In the genomic region with DNA sequence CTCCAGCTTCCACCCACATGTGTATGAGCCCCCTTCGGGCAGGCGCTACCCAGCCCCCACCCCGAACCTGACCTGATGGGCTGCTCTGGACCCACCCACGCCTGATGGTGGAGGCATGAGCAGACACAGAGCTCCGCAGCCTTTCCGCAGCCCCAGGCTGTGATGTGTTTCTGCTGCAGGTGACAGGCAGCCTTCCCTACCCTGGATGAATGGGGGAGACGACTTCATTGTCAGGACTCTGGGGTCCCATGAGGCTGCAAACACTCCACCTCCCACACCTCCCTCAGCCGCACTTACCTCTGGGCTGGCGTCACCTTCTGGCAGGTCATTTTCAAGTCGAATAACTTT, we compare ENCODE assay signal across 16 cellular contexts.
"Had no signal": no experiment of that assay in that cellular context is flagged by ENCODE, and none has a peak within 500 bp of the region (broad histone marks: within the 10 kb centered on the region; RNA-seq: fewer than 3 reads in every experiment).

No MANE protein-coding gene starts in this region.

- DNase-seq: activated B cell treated with CpG ODN at 0.5 μM for 24 hours; activated CD4-positive, alpha-beta T cell treated with anti-CD3 and anti-CD28 coated beads for 48 hours; activated CD8-positive, alpha-beta T cell treated with anti-CD3 and anti-CD28 coated beads for 36 hours; activated gamma-delta T cell; activated T-cell treated with anti-CD3 and anti-CD28 coated beads, Interleukin-2, amount 50 U/mL, for 4 hours; amniotic stem cell; cortex of kidney; effector CD4-positive, alpha-beta T cell; left colon; mucosa of descending colon; naive thymus-derived CD4-positive, alpha-beta T cell; T-helper 2 cell had no signal

- H3K27me3 ChIP-seq: gastroesophageal sphincter had no signal

- H3K27me3 Mint-ChIP-seq: activated CD8-positive, alpha-beta T cell treated with anti-CD3 and anti-CD28 coated beads for 36 hours had no signal

- H3K27ac Mint-ChIP-seq: activated B cell treated with CpG ODN at 0.5 μM for 24 hours; activated CD8-positive, alpha-beta T cell treated with anti-CD3 and anti-CD28 coated beads for 36 hours; activated naive CD4-positive, alpha-beta T cell treated with anti-CD3 and anti-CD28 coated beads, Interleukin-2, amount 50 U/mL, for 72 hours; stimulated activated effector memory CD8-positive, alpha-beta T cell treated with anti-CD3 and anti-CD28 coated beads, Interleukin-12 subunit alpha, Interleukin-12 subunit beta, amount 100 ng/mL, for 72 hours had no signal

- H3K36me3 Mint-ChIP-seq: stimulated activated effector memory CD8-positive, alpha-beta T cell treated with anti-CD3 and anti-CD28 coated beads, Interleukin-12 subunit alpha, Interleukin-12 subunit beta, amount 100 ng/mL, for 72 hours had no signal

- H3K9me3 Mint-ChIP-seq: activated CD8-positive, alpha-beta T cell treated with anti-CD3 and anti-CD28 coated beads for 36 hours had no signal

- H3K36me3 ChIP-seq: gastroesophageal sphincter, thoracic aorta had no signal

- H3K9me3 ChIP-seq: mucosa of descending colon had no signal

- ATAC-seq: activated CD8-positive, alpha-beta T cell treated with anti-CD3 and anti-CD28 coated beads for 36 hours; activated naive CD4-positive, alpha-beta T cell treated with anti-CD3 and anti-CD28 coated beads, Interleukin-2, amount 50 U/mL, for 72 hours; activated T-cell treated with anti-CD3 and anti-CD28 coated beads, Interleukin-2, amount 50 U/mL, for 4 hours; gastroesophageal sphincter; left colon; mucosa of descending colon; naive thymus-derived CD4-positive, alpha-beta T cell; stimulated activated effector memory CD8-positive, alpha-beta T cell treated with anti-CD3 and anti-CD28 coated beads, Interleukin-12 subunit alpha, Interleukin-12 subunit beta, amount 100 ng/mL, for 72 hours had no signal

- H3K4me3 Mint-ChIP-seq: activated B cell treated with CpG ODN at 0.5 μM for 24 hours; activated CD8-positive, alpha-beta T cell treated with anti-CD3 and anti-CD28 coated beads for 36 hours; activated T-cell treated with anti-CD3 and anti-CD28 coated beads, Interleukin-2, amount 50 U/mL, for 4 hours; naive thymus-derived CD4-positive, alpha-beta T cell; stimulated activated effector memory CD8-positive, alpha-beta T cell treated with anti-CD3 and anti-CD28 coated beads, Interleukin-12 subunit alpha, Interleukin-12 subunit beta, amount 100 ng/mL, for 72 hours had no signal

- H3K4me3 ChIP-seq: gastroesophageal sphincter, mucosa of descending colon, thoracic aorta had no signal

- H3K27ac ChIP-seq: gastroesophageal sphincter, thoracic aorta had no signal
